Comparison of ENCODE assay signal across 20 cellular contexts in the genomic region with DNA sequence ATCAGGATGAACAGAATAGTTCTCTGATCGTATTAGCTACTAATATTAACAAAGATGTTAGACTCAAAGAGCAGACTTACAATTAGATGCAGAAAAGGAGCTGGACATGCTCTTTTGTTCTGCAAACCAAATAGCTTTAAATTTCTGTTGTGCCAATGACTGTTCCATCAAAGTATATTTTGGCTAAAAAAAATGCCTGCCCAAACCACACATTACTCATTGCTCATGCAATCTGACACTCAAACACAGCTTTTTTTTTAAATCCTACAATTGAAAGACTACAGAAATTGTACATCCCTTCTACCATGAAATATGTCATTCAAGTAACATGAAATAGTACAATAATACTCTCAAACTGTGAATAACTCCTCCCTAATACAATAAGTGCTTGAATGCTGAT. TPM values are rescaled to one million over a fixed set of nuclear protein-coding genes. Genes with fewer than 3 reads are reported as not detected.
DNase-seq lines count a peak whose midpoint lies in the region; ATAC-seq, FAIRE-seq and TF ChIP-seq lines count a peak whose summit lies in the region.
"Had no signal": no experiment of that assay in that cellular context is flagged by ENCODE, and none has a peak within 500 bp of the region (broad histone marks: within the 10 kb centered on the region; RNA-seq: fewer than 3 reads in every experiment).

No MANE protein-coding gene starts in this region.

- H3K36me3 ChIP-seq in bronchial epithelial cell (ENCODE audit: control insufficient read depth, insufficient read depth, low read length): no peaks in the 10 kb centered on the region

- TF ChIP-seq POLR2A in GM18505 (IDR thresholded peaks at IDR 0.05; ENCODE audit: borderline replicate concordance, extremely low read depth, insufficient read depth, insufficient read length): no peak

- no peak for TF ChIP-seq CTCF in bronchial epithelial cell (IDR thresholded peaks at IDR 0.05; ENCODE audit: insufficient read depth, low read length, severe bottlenecking)

- H3K4me3 ChIP-seq in bronchial epithelial cell (ENCODE audit: low read depth, low read length): no peak overlapping the region
- H3K4me3 ChIP-seq: SK-N-MC had no signal

- H3K27me3 ChIP-seq in bronchial epithelial cell (ENCODE audit: control insufficient read depth, insufficient read depth, low read length): no peaks in the 10 kb centered on the region

- no peak for FAIRE-seq in bronchial epithelial cell (lab: Jason Lieb, UNC)
- FAIRE-seq: G401.6, H1 had no signal

- DNase-seq in EL (peak; percentile 3), M059J (ENCODE audit: low read depth) (peak; percentile 64), bronchial epithelial cell (ENCODE audit: low read depth) (peak; percentile 7), iris pigment epithelial cell (ENCODE audit: low read depth) (peak; percentile 12), RPMI8226 (no peak)
- DNase-seq: ACHN, COR-L47, DMS153, MM.1S, NCI-H1105, NCI-H1694 treated with DMSO at 0.1 percent for 48 hours, NCI-H446 treated with DMSO at 0.1 percent for 48 hours, NCI-H748 treated with DMSO at 0.1 percent for 48 hours, T-helper 1 cell had no signal

- ATAC-seq in GM18505 (IDR thresholded peaks at IDR 0.05; ENCODE audit: unreplicated experiment): no peak
- no peak for ATAC-seq in GM18519 (IDR thresholded peaks at IDR 0.05; ENCODE audit: low FRiP score, unreplicated experiment)
- no peak for ATAC-seq in GM18520 (IDR thresholded peaks at IDR 0.05; ENCODE audit: unreplicated experiment)

RNA-seq across cellular contexts. Expression of a gene that starts 48.6 kb away (rescaled TPM):
- total RNA-seq in M059J (2014; rRNA removed; shearing (Covaris generic)): 21.3 and 32.9 TPM in 2 replicates
- not detected in 2 replicates for total RNA-seq in bronchial epithelial cell

RNA-seq across cellular contexts. Expression of a gene that starts 52.2 kb away (rescaled TPM):
- total RNA-seq in M059J (2014; rRNA removed; shearing (Covaris generic)): 45.4 and 61.0 TPM in 2 replicates
- 20.8 and 39.2 TPM in 2 replicates for total RNA-seq in bronchial epithelial cell

Comparison
In these comparisons a context has a peak if more than half of its experiments do, and no peak if none do; other contexts are left out.
1. RNA of a gene that starts 48.6 kb away (total RNA-seq): 21.3 to 32.9 TPM in M059J; not detected in bronchial epithelial cell; every median in the first group is over 10 times any median in the second.